Comparison of ENCODE assay signal across 8 cellular contexts in genomic region chr16:13453938-13454553, GRCh38.
A peak's percentile ranks its signal among the peaks of the same experiment; 100 is the strongest.
DNase-seq lines count a peak whose midpoint lies in the region; ATAC-seq, FAIRE-seq and TF ChIP-seq lines count a peak whose summit lies in the region.

No MANE protein-coding gene starts in this region.

- CTCF ChIA-PET in BJ (lab: Yijun Ruan, JAX): interaction anchor here (0.8 to 2.4 kb wide), 9 partner anchors 9 to 999 kb away, joined by 3 to 15 read pairs (median 5); no protein-coding TSS in a partner anchor

- no peaks in the 10 kb centered on the region for H3K36me3 ChIP-seq in BJ (ENCODE audit: control insufficient read depth, insufficient read depth, low read length)
- H3K36me3 ChIP-seq in OCI-LY1 (ENCODE audit: insufficient read depth, low read length): no peaks in the 10 kb centered on the region

- no peak overlapping the region for H2AFZ ChIP-seq in OCI-LY1 (ENCODE audit: low read length)

- TF ChIP-seq CTCF in BJ (IDR thresholded peaks at IDR 0.05; ENCODE audit: insufficient read depth, low read depth, low read length) (peak; percentile 46), GM13977 (IDR thresholded peaks at IDR 0.05; ENCODE audit: extremely low read depth, insufficient read depth, missing control alignments) (peak; percentile 62), OCI-LY1 (IDR thresholded peaks at IDR 0.05; ENCODE audit: low read length) (peak; percentile 90)

- DNase-seq in BJ (ENCODE audit: low read depth) (no peak), GM13977 (ENCODE audit: low spot score) (peak; percentile 34), putamen (ENCODE audit: low spot score) (peak; percentile 17)
- DNase-seq in effector CD8-positive, alpha-beta T cell (lab: John Stamatoyannopoulos, UW): no peak
- DNase-seq in activated effector memory CD4-positive, alpha-beta T cell treated with anti-CD3 and anti-CD28 coated beads, Interleukin-2, amount 50 U/mL, for 16 hours: no peak

- no peaks in the 10 kb centered on the region for H3K9me3 ChIP-seq in OCI-LY1 (ENCODE audit: low read length)

- peak overlapping the region; percentile 15; the same call in 1 of the 2 replicates for H3K4me2 ChIP-seq in OCI-LY1 (ENCODE audit: low read length)

- peak overlapping the region; percentile 27 for H3K27ac ChIP-seq in OCI-LY1 (ENCODE audit: low read depth, low read length, poor library complexity, severe bottlenecking)

- H3K9me2 ChIP-seq in OCI-LY1 (ENCODE audit: low read depth, low read length): no peaks in the 10 kb centered on the region

- peaks cover 28% of the 10 kb centered on the region for H3K4me1 ChIP-seq in OCI-LY1 (ENCODE audit: insufficient read depth, low read length, severe bottlenecking)

- peak; percentile 18 for FAIRE-seq in endometrium (lab: Jason Lieb, UNC)

- H3K27me3 ChIP-seq in BJ (ENCODE audit: control insufficient read depth, insufficient read depth, low read length) (no peaks in the 10 kb centered on the region), OCI-LY1 (ENCODE audit: insufficient read depth, low read length) (no peaks in the 10 kb centered on the region)

- H3K9ac ChIP-seq in OCI-LY1 (ENCODE audit: low read length): no peak overlapping the region; the same call in 1 of the 2 replicates

- H4K20me1 ChIP-seq in OCI-LY1 (ENCODE audit: insufficient read depth, low read length): no peaks in the 10 kb centered on the region

- POLR2A ChIA-PET in BJ (lab: Charles Lee): no interaction called here

- in situ Hi-C loops in GM13977 (cut with MboI; ENCODE audit: low pct_unique_long_range_greater_than_20kb, low sequenced_read_pairs, unreplicated experiment): no loop called here

- ATAC-seq in GM21619 (IDR thresholded peaks at IDR 0.05; ENCODE audit: unreplicated experiment): no peak

- H3K79me2 ChIP-seq in OCI-LY1 (ENCODE audit: insufficient read depth, low read length): no peaks in the 10 kb centered on the region

- H3F3A ChIP-seq in OCI-LY1 (ENCODE audit: insufficient read depth, low read length): no peaks in the 10 kb centered on the region

- H3K4me3 ChIP-seq in BJ (ENCODE audit: low read depth, low read length) (no peak overlapping the region), OCI-LY1 (ENCODE audit: low read depth, low read length, poor library complexity, severe bottlenecking) (no peak overlapping the region)

Comparison
In these comparisons a context has a peak if more than half of its experiments do, and no peak if none do; other contexts are left out.
1. DNase-seq: peak in GM13977 (single experiment) and putamen (single experiment); none in BJ (single experiment), effector CD8-positive, alpha-beta T cell (single experiment) and activated effector memory CD4-positive, alpha-beta T cell treated with anti-CD3 and anti-CD28 coated beads, Interleukin-2, amount 50 U/mL, for 16 hours (single experiment).
2. Peak in every context shown above with its lines, with median percentiles within 50 percentile points of each other: CTCF ChIP-seq.